15 cellular contexts compared by ENCODE assay signal in genomic region chr1:41197-41596, GRCh38. TPM values are rescaled to one million over a fixed set of nuclear protein-coding genes. Genes with fewer than 3 reads are reported as not detected.
"Had no signal": no experiment of that assay in that cellular context is flagged by ENCODE, and none has a peak within 500 bp of the region (broad histone marks: within the 10 kb centered on the region; RNA-seq: fewer than 3 reads in every experiment).

No MANE protein-coding gene starts in this region.

RNA-seq across cellular contexts. Expression of gene OR4F5, which starts 24.0 kb away (rescaled TPM):
- total RNA-seq: stomach, subcutaneous adipose tissue, suprapubic skin, temporal lobe, testis, thoracic aorta, thyroid gland, tibial nerve, transverse colon, upper lobe of left lung, upper lobe of right lung, ureter, urinary bladder, uterus, vagina had no signal
